15 cellular contexts compared by ENCODE assay signal in genomic region chr4:6493668-6494304, GRCh38. TPM values are rescaled to one million over a fixed set of nuclear protein-coding genes. Genes with fewer than 3 reads are reported as not detected.
DNase-seq lines count a peak whose midpoint lies in the region; ATAC-seq and TF ChIP-seq lines count a peak whose summit lies in the region.
"Had no signal": no experiment of that assay in that cellular context is flagged by ENCODE, and none has a peak within 500 bp of the region (broad histone marks: within the 10 kb centered on the region; RNA-seq: fewer than 3 reads in every experiment).

No MANE protein-coding gene starts in this region.

- peak; percentile 64 for ATAC-seq in foreskin keratinocyte
- no peak for ATAC-seq in GM18867 (IDR thresholded peaks at IDR 0.05; ENCODE audit: unreplicated experiment)
- ATAC-seq: T-cell had no signal

- peak; percentile 14 for TF ChIP-seq CTCF in foreskin keratinocyte (conservative IDR thresholded peaks at IDR 0.05)

- H3K27me3 ChIP-seq in foreskin keratinocyte = peaks cover 9% of the 10 kb centered on the region
- H3K27me3 ChIP-seq: upper lobe of left lung had no signal

- DNase-seq in NCI-H1417 (lab: John Stamatoyannopoulos, UW) (peak; percentile 27 to 85 (median 65)), NCI-H1417 treated with DMSO at 0.1 percent for 48 hours (lab: John Stamatoyannopoulos, UW) (no peak), amniotic epithelial cell (ENCODE audit: low read depth) (peak; percentile 26), foreskin keratinocyte (peak; percentile 24 to 60), renal cortical epithelial cell (ENCODE audit: low read depth) (peak; percentile 16), HK-2 (ENCODE audit: unreplicated experiment) (no peak), RKO (ENCODE audit: low spot score) (no peak)
- DNase-seq: activated CD8-positive, alpha-beta memory T cell treated with anti-CD3 and anti-CD28 coated beads, Interleukin-2, amount 50 U/mL, for 4 hours; central memory CD4-positive, alpha-beta T cell; GDM1; NCI-H446 treated with DMSO at 0.1 percent for 48 hours; T-cell; upper lobe of left lung had no signal

- no peaks in the 10 kb centered on the region for H3K4me1 ChIP-seq in foreskin keratinocyte

- no peak overlapping the region for H3K27ac ChIP-seq in foreskin keratinocyte
- H3K27ac ChIP-seq: upper lobe of left lung had no signal

RNA-seq across cellular contexts. Expression of gene PPP2R2C, which starts 21.4 kb away (rescaled TPM):
- 0.18 and 1.1 TPM in 2 replicates for total RNA-seq in foreskin keratinocyte
- polyA plus RNA-seq in foreskin keratinocyte = 0.10 and 0.54 TPM in 2 replicates
- total RNA-seq in renal cortical epithelial cell = 0.20 and 2.6 TPM in 2 replicates
- total RNA-seq: natural killer cell treated with Interleukin-12 subunit alpha and Interleukin-12 subunit beta and Interleukin-15 and Interleukin-18, amount 100 ng/mL, for 72 hours had no signal

Comparison
In these comparisons a context has a peak if more than half of its experiments do, and no peak if none do; other contexts are left out.
1. DNase-seq: peak in NCI-H1417 (3 of 3), amniotic epithelial cell (single experiment), foreskin keratinocyte (2 of 2) and renal cortical epithelial cell (single experiment); none in NCI-H1417 treated with DMSO at 0.1 percent for 48 hours (single experiment), HK-2 (single experiment) and RKO (single experiment).